In genomic region chr17:44376124-44376523, GRCh38 we compare ENCODE assay signal across 8 cellular contexts. TPM values are rescaled to one million over a fixed set of nuclear protein-coding genes. Genes with fewer than 3 reads are reported as not detected.
DNase-seq lines count a peak whose midpoint lies in the region; ATAC-seq and TF ChIP-seq lines count a peak whose summit lies in the region.

No MANE protein-coding gene starts in this region.

- no peak overlapping the region for H3K27ac Mint-ChIP-seq in activated naive CD4-positive, alpha-beta T cell treated with anti-CD3 and anti-CD28 coated beads, Interleukin-2, amount 10 ng/mL, durations not matched to agents 7 days and 5 days

- DNase-seq in activated naive CD4-positive, alpha-beta T cell treated with anti-CD3 and anti-CD28 coated beads, Interleukin-2, amount 10 ng/mL, durations not matched to agents 7 days and 5 days, result peak; percentile 43
- no peak for DNase-seq in activated naive CD4-positive, alpha-beta T cell treated with Interleukin-2 at 50 U/mL for 16 hours
- DNase-seq in SK-N-SH (peak; percentile 81), heart right ventricle (peak; percentile 55 to 64), transverse colon (no peak), NK-92 (lab: John Stamatoyannopoulos, UW; ENCODE audit: unreplicated experiment) (no peak)
- no peak for DNase-seq in activated CD8-positive, alpha-beta memory T cell treated with anti-CD3 and anti-CD28 coated beads, Interleukin-2, amount 50 U/mL, for 48 hours

- H3K4me3 ChIP-seq in SK-N-SH (ENCODE audit: low read depth in 2 of 2, low read length in 1 of 2) (no peak overlapping the region; a peak in 1 of 4 replicates), heart right ventricle (no peak overlapping the region), transverse colon (no peak overlapping the region)

- POLR2A ChIA-PET in SK-N-SH (lab: Yijun Ruan, JAX), result no interaction called here

- no peak for TF ChIP-seq EP300 in SK-N-SH (IDR thresholded peaks at IDR 0.05; ENCODE audit: borderline replicate concordance in 1 of 2, low read depth in 1 of 2, low read length in 1 of 2)
- TF ChIP-seq EP300 in transverse colon (IDR thresholded peaks at IDR 0.05; ENCODE audit: low read depth), result no peak

- H3K27ac ChIP-seq in SK-N-SH (ENCODE audit: low read depth in 2 of 2, low read length in 1 of 2), result no peak overlapping the region
- no peak overlapping the region for H3K27ac ChIP-seq in heart right ventricle
- no peak overlapping the region for H3K27ac ChIP-seq in transverse colon

- TF ChIP-seq CTCF in SK-N-SH (IDR thresholded peaks at IDR 0.05), result peak; percentile 51
- peak in 8 of 9 donors; percentile 23 to 56 (median 40) for TF ChIP-seq CTCF in heart right ventricle (IDR thresholded peaks at IDR 0.05)
- TF ChIP-seq CTCF in transverse colon (IDR thresholded peaks at IDR 0.05), result peak in 3 of 5 experiments; percentile 8 to 24 (median 20)

- 54% methylated on average over 4 of the region's 5 CpGs for WGBS in SK-N-SH (ENCODE audit: low lambda C conversion rate)
- 7 to 21% methylated on average over 5 of the region's 5 CpGs for WGBS in heart right ventricle, 2 donors
- 14% methylated on average over 5 of the region's 5 CpGs; no CpG with 5 or more reads in 1 of the 2 donors for WGBS in transverse colon (ENCODE audit: low coverage in 1 of 2), 2 donors

- no peak for TF ChIP-seq POLR2A in transverse colon (IDR thresholded peaks at IDR 0.05)

- H3F3A ChIP-seq in SK-N-SH (replicated peaks; ENCODE audit: insufficient read depth), result no peaks in the 10 kb centered on the region

- no peaks in the 10 kb centered on the region for H3K4me1 Mint-ChIP-seq in activated naive CD4-positive, alpha-beta T cell treated with anti-CD3 and anti-CD28 coated beads, Interleukin-2, amount 10 ng/mL, durations not matched to agents 7 days and 5 days

- H3K4me1 ChIP-seq in SK-N-SH (ENCODE audit: control insufficient read depth in 1 of 2, insufficient read depth in 2 of 2, low read depth in 1 of 2, low read length in 1 of 2) (no peaks in the 10 kb centered on the region), heart right ventricle (peaks cover 0 to 30% (median 6%) of the 10 kb centered on the region in 9 donors), transverse colon (peaks cover 0 to 5% (median 0%) of the 10 kb centered on the region in 4 donors)

- H3K9me3 Mint-ChIP-seq in activated naive CD4-positive, alpha-beta T cell treated with anti-CD3 and anti-CD28 coated beads, Interleukin-2, amount 10 ng/mL, durations not matched to agents 7 days and 5 days, result no peaks in the 10 kb centered on the region

- no peak overlapping the region for H3K4me3 Mint-ChIP-seq in activated naive CD4-positive, alpha-beta T cell treated with anti-CD3 and anti-CD28 coated beads, Interleukin-2, amount 10 ng/mL, durations not matched to agents 7 days and 5 days

- H3K9me3 ChIP-seq in SK-N-SH (no peaks in the 10 kb centered on the region), heart right ventricle (no peaks in the 10 kb centered on the region), transverse colon (no peaks in the 10 kb centered on the region)

- ATAC-seq in heart right ventricle, result peak; percentile 48 to 91 (median 69)
- no peak for ATAC-seq in HG03457 (IDR thresholded peaks at IDR 0.05; ENCODE audit: unreplicated experiment)

- no peak overlapping the region for H3K9ac ChIP-seq in SK-N-SH

- no peaks in the 10 kb centered on the region for H4K20me1 ChIP-seq in SK-N-SH (ENCODE audit: insufficient read depth)

- H3K9me2 ChIP-seq in SK-N-SH, result no peaks in the 10 kb centered on the region

- H3K27me3 ChIP-seq in SK-N-SH (ENCODE audit: insufficient read depth) (no peaks in the 10 kb centered on the region), heart right ventricle (peaks cover 0 to 9% (median 4%) of the 10 kb centered on the region in 7 donors), transverse colon (peaks cover 31% of the 10 kb centered on the region)

- no peaks in the 10 kb centered on the region for H3K36me3 ChIP-seq in SK-N-SH (replicated peaks in 1 of 2; ENCODE audit: control insufficient read depth in 1 of 2, insufficient read depth in 2 of 2, low read length in 1 of 2)
- no peaks in the 10 kb centered on the region for H3K36me3 ChIP-seq in heart right ventricle
- no peaks in the 10 kb centered on the region for H3K36me3 ChIP-seq in transverse colon

- H2AFZ ChIP-seq in SK-N-SH (ENCODE audit: low read depth), result no peak overlapping the region

- H3K79me2 ChIP-seq in SK-N-SH (ENCODE audit: insufficient read depth), result no peaks in the 10 kb centered on the region

- CTCF ChIA-PET in activated naive CD4-positive, alpha-beta T cell treated with anti-CD3 and anti-CD28 coated beads, Interleukin-2, amount 10 ng/mL, durations not matched to agents 7 days and 5 days (lab: Charles Lee), result interaction anchor here (0.5 to 2.3 kb wide), 8 partner anchors 9 to 465 kb away, joined by 3 to 7 read pairs (median 4); partner anchors contain the start of genes FAM171A2 and ITGA2B
- CTCF ChIA-PET in SK-N-SH (lab: Yijun Ruan, JAX), result interaction anchor here (0.6 to 2.4 kb wide), 10 partner anchors 9 to 118 kb away, joined by 3 to 11 read pairs (median 5); partner anchors contain the start of genes FAM171A2 and GRN

- no peak for TF ChIP-seq RAD21 in SK-N-SH (IDR thresholded peaks at IDR 0.05; ENCODE audit: low read length)

- H3K36me3 Mint-ChIP-seq in activated naive CD4-positive, alpha-beta T cell treated with anti-CD3 and anti-CD28 coated beads, Interleukin-2, amount 10 ng/mL, durations not matched to agents 7 days and 5 days, result no peaks in the 10 kb centered on the region

- H3K4me2 ChIP-seq in SK-N-SH, result no peak overlapping the region

- intact Hi-C loops in heart right ventricle (cut with DNase I), result no loop called here
- intact Hi-C loops in transverse colon (cut with DNase I; ENCODE audit: low total_unique reads), result no loop called here

- in situ Hi-C loops in transverse colon (cut with MboI; ENCODE audit: low pct_ligation_motif_present in 1 of 4, low pct_unique_long_range_greater_than_20kb in 1 of 4, low sequenced_read_pairs in 3 of 4), result loop anchor here in 1 of 4 donors (25.0 kb wide), 1 partner anchor 136 kb away; the partner anchor contains the start of gene GPATCH8

- H3K27me3 Mint-ChIP-seq in activated naive CD4-positive, alpha-beta T cell treated with anti-CD3 and anti-CD28 coated beads, Interleukin-2, amount 10 ng/mL, durations not matched to agents 7 days and 5 days, result peaks cover 61% of the 10 kb centered on the region

TF ChIP-seq in SK-N-SH, 30 proteins besides CTCF, POLR2A, EP300 and RAD21:
- no peak for TF ChIP-seq TAF1 (IDR thresholded peaks at IDR 0.05; ENCODE audit: borderline replicate concordance, low read depth, low read length)
- TF ChIP-seq ELF1 (IDR thresholded peaks at IDR 0.05), result no peak
- TF ChIP-seq YY1 (IDR thresholded peaks at IDR 0.05; ENCODE audit: low read depth), result no peak
- TF ChIP-seq EZH2phosphoT487 (IDR thresholded peaks at IDR 0.05; ENCODE audit: borderline replicate concordance, low read depth), result no peak
- no peak for TF ChIP-seq SMC3 (IDR thresholded peaks at IDR 0.05; ENCODE audit: low read depth, low read length)
- TF ChIP-seq POLR2AphosphoS5 (IDR thresholded peaks at IDR 0.05; ENCODE audit: low read depth, low read length), result no peak
- TF ChIP-seq, protein P1, sequence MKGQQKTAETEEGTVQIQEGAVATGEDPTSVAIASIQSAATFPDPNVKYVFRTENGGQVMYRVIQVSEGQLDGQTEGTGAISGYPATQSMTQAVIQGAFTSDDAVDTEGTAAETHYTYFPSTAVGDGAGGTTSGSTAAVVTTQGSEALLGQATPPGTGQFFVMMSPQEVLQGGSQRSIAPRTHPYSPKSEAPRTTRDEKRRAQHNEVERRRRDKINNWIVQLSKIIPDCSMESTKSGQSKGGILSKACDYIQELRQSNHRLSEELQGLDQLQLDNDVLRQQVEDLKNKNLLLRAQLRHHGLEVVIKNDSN (IDR thresholded peaks at IDR 0.05; ENCODE audit: borderline replicate concordance, low read depth), result no peak
- TF ChIP-seq MXI1 (IDR thresholded peaks at IDR 0.05; ENCODE audit: low read depth, low read length), result no peak

RNA-seq across cellular contexts. Expression of gene FAM171A2, which starts 12.5 kb away (rescaled TPM):
- polyA plus RNA-seq in SK-N-SH (2012; rRNA removed), result 4.8 and 4.9 TPM in 2 replicates
- 1.8 and 3.6 TPM in 2 replicates for polyA plus RNA-seq in SK-N-SH (2012; cell fraction: cytosol; rRNA removed)
- polyA plus RNA-seq in SK-N-SH (2012; cell fraction: nucleus; rRNA removed), result 4.0 and 4.5 TPM in 2 replicates
- total RNA-seq in heart right ventricle, result under 1 TPM; 0.25 to 0.95 (median 0.46) TPM
- under 1 TPM; 0.29 to 0.57 TPM for polyA plus RNA-seq in heart right ventricle
- 1 to 10 TPM in 1 of 4 donors, under 1 TPM in 2, not detected in 1; 0.14 to 7.9 (median 0.95) TPM for total RNA-seq in transverse colon

RNA-seq across cellular contexts. Expression of gene ITGA2B, which starts 13.3 kb away (rescaled TPM):
- polyA plus RNA-seq in SK-N-SH (2012; rRNA removed) (1.3 and 1.9 TPM in 2 replicates), heart right ventricle (1 to 10 TPM in 1 of 2 donors, under 1 TPM in 1; 0.30 to 1.2 TPM)
- polyA plus RNA-seq in SK-N-SH (2012; cell fraction: cytosol; rRNA removed), result 0.21 and 0.35 TPM in 2 replicates
- 7.6 and 8.4 TPM in 2 replicates for polyA plus RNA-seq in SK-N-SH (2012; cell fraction: nucleus; rRNA removed)
- total RNA-seq in heart right ventricle (1 to 10 TPM in 1 of 10 donors, under 1 TPM in 8, not detected in 1; 0.18 to 1.2 (median 0.62) TPM), transverse colon (under 1 TPM in 2 of 4 donors, not detected in 2; 0.14 to 0.32 TPM)

RNA-seq across cellular contexts. Expression of gene GRN, which starts 31.0 kb away (rescaled TPM):
- polyA plus RNA-seq in SK-N-SH (2012; rRNA removed), result 360 and 442 TPM in 2 replicates
- 126 and 213 TPM in 2 replicates for polyA plus RNA-seq in SK-N-SH (2012; cell fraction: cytosol; rRNA removed)
- 427 and 781 TPM in 2 replicates for polyA plus RNA-seq in SK-N-SH (2012; cell fraction: nucleus; rRNA removed)
- 100 to 1,000 TPM; 113 to 303 (median 154) TPM for total RNA-seq in heart right ventricle
- 100 to 1,000 TPM in 1 of 2 donors, 10 to 100 TPM in 1; 41.5 to 103 TPM for polyA plus RNA-seq in heart right ventricle
- total RNA-seq in transverse colon, result 1,000 to 10,000 TPM in 1 of 4 donors, 100 to 1,000 TPM in 3; 546 to 1,119 (median 694) TPM

RNA-seq across cellular contexts. Expression of gene SLC25A39, which starts 51.5 kb away (rescaled TPM):
- 106 and 131 TPM in 2 replicates for polyA plus RNA-seq in SK-N-SH (2012; rRNA removed)
- polyA plus RNA-seq in SK-N-SH (2012; cell fraction: cytosol; rRNA removed), result 58.4 and 82.3 TPM in 2 replicates
- polyA plus RNA-seq in SK-N-SH (2012; cell fraction: nucleus; rRNA removed), result 260 and 343 TPM in 2 replicates
- 10 to 100 TPM; 36.3 to 54.7 (median 43.1) TPM for total RNA-seq in heart right ventricle
- 100 to 1,000 TPM in 1 of 2 donors, 10 to 100 TPM in 1; 81.8 to 105 TPM for polyA plus RNA-seq in heart right ventricle
- 100 to 1,000 TPM; 136 to 154 (median 141) TPM for total RNA-seq in transverse colon

Comparison
In these comparisons a context has a peak if more than half of its experiments do, and no peak if none do; other contexts are left out.
1. DNase-seq: peak in activated naive CD4-positive, alpha-beta T cell treated with anti-CD3 and anti-CD28 coated beads, Interleukin-2, amount 10 ng/mL, durations not matched to agents 7 days and 5 days (single experiment), SK-N-SH (single experiment) and heart right ventricle (2 of 2); none in activated naive CD4-positive, alpha-beta T cell treated with Interleukin-2 at 50 U/mL for 16 hours (single experiment), transverse colon (single experiment), activated CD8-positive, alpha-beta memory T cell treated with anti-CD3 and anti-CD28 coated beads, Interleukin-2, amount 50 U/mL, for 48 hours (single experiment) and NK-92 (single experiment).
2. Peak in every context shown above with its lines, with median percentiles within 50 percentile points of each other: CTCF ChIP-seq.